21 cellular contexts compared by ENCODE assay signal in genomic region chr2:234328444-234328990, GRCh38.
"Had no signal": no experiment of that assay in that cellular context is flagged by ENCODE, and none has a peak within 500 bp of the region (broad histone marks: within the 10 kb centered on the region; RNA-seq: fewer than 3 reads in every experiment).

No MANE protein-coding gene starts in this region.

- H3K9me3 ChIP-seq: adrenal gland, right lobe of liver had no signal

- DNase-seq: activated CD8-positive, alpha-beta memory T cell treated with anti-CD3 and anti-CD28 coated beads, Interleukin-2, amount 50 U/mL, for 48 hours; activated naive CD4-positive, alpha-beta T cell; activated T-cell treated with anti-CD3 and anti-CD28 coated beads, Interleukin-2, amount 50 U/mL, for 4 hours; adrenal gland; central memory CD4-positive, alpha-beta T cell; dorsolateral prefrontal cortex; glutamatergic neuron; hypothalamus; nephron progenitor cell; occipital lobe; posterior cingulate gyrus; right lobe of liver; stimulated activated CD4-positive, alpha-beta T cell treated with anti-CD3 and anti-CD28 coated beads, Interleukin-1b, Interleukin-23, amount 100 ng/mL, for 48 hours; T-helper 1 cell; T-helper 9 cell; trophoblast cell had no signal

- H3K27me3 ChIP-seq: adrenal gland, esophagus muscularis mucosa, right lobe of liver had no signal

- H3K27me3 Mint-ChIP-seq: activated naive CD8-positive, alpha-beta T cell had no signal

- H3K4me3 Mint-ChIP-seq: activated naive CD8-positive, alpha-beta T cell; activated T-cell treated with anti-CD3 and anti-CD28 coated beads, Interleukin-2, amount 50 U/mL, for 4 hours; memory B cell; nephron progenitor cell had no signal

- H3K36me3 ChIP-seq: adrenal gland, esophagus muscularis mucosa, right lobe of liver had no signal

- H3K4me3 ChIP-seq: adrenal gland, dorsolateral prefrontal cortex, esophagus muscularis mucosa, right lobe of liver, skin epidermis had no signal

- H3K4me1 ChIP-seq: adrenal gland, esophagus muscularis mucosa, right lobe of liver had no signal

- H3K36me3 Mint-ChIP-seq: activated naive CD8-positive, alpha-beta T cell had no signal

- H3K27ac ChIP-seq: adrenal gland, dorsolateral prefrontal cortex, esophagus muscularis mucosa, right lobe of liver had no signal

- ATAC-seq: activated T-cell treated with anti-CD3 and anti-CD28 coated beads, Interleukin-2, amount 50 U/mL, for 4 hours had no signal

- H3K27ac Mint-ChIP-seq: activated naive CD8-positive, alpha-beta T cell; activated T-helper 2 cell treated with anti-CD3 and anti-CD28 coated beads, Interferon-gamma antibody, Interleukin-2, Interleukin-4, amounts not matched to agents 10 μg/mL and 5 μg/mL and 100 μg/mL, durations not matched to agents 14 hours and 24 hours and 36 hours had no signal
